ENCODE assay signal across 8 cellular contexts in the genomic region with DNA sequence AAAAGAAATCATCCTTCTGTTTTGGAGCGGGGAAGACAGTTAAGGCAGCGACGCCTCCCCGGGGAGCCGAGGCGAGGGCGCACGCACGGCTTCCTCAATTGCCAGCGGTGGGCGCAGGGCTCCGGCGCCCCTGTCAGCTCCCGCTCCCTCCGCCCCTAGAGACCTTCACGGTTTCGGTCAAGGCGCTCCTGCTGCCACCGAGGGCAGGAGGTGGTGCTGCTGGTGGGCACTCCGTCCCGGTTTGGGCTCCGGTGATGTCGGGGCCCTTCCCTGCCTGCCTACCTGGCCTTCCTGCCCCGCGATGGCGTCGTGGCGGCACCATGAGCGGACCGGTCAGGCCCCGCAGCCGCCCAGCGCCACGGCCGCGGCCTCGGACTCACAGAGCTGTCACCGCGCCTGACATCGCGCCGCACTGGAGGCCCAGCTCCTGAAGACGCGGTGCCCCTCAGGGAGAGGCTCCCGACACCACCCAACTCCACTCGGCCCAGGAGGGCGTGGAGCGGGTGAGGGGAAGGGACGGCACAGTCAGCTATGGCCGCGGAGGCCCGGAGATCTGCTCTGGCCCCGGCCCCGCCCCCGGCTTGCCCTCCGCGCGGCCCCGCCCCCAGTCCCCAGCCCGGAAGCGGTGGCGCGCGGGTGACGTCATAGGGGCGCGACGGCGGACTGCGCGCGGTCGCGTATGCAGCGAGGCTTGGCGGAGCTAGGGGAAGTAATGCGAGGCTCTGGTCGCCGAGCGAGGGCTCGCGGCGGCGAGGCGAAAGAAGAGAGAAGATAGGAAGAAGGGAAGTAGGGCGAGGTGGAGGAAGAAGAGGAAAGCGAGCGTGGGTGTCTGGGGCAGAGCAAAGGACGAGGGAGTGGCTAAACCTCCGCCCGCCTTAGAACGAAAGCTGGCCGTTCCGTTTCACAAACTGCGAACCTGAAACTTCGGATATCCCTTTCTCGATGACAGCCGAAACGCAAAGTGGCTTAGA.
DNase-seq lines count a peak whose midpoint lies in the region; ATAC-seq and TF ChIP-seq lines count a peak whose summit lies in the region.

A gene with protein sequence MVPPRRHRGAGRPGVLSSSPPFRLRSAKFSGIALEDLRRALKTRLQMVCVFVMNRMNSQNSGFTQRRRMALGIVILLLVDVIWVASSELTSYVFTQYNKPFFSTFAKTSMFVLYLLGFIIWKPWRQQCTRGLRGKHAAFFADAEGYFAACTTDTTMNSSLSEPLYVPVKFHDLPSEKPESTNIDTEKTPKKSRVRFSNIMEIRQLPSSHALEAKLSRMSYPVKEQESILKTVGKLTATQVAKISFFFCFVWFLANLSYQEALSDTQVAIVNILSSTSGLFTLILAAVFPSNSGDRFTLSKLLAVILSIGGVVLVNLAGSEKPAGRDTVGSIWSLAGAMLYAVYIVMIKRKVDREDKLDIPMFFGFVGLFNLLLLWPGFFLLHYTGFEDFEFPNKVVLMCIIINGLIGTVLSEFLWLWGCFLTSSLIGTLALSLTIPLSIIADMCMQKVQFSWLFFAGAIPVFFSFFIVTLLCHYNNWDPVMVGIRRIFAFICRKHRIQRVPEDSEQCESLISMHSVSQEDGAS (minus strand): TSS at position 555 of the 971 bp plus-strand sequence. CDS start 233 bp downstream, at position 322.

- peaks cover 5% of the 10 kb centered on the region; the same call in 1 of the 2 replicates for H3K4me1 ChIP-seq in iPS-20b (ENCODE audit: insufficient read depth, low read length)

- ATAC-seq in GM18907 (IDR thresholded peaks at IDR 0.05; ENCODE audit: unreplicated experiment), result peak; percentile 93
- ATAC-seq in HG03139 (IDR thresholded peaks at IDR 0.05; ENCODE audit: unreplicated experiment), result peak; percentile 87

- H3K9ac ChIP-seq in iPS-20b (ENCODE audit: low read depth, low read length), result peak within 1 kb of the TSS; percentile 88

- in situ Hi-C loops in T47D (cut with HindIII; ENCODE audit: low pct_unique_long_range_greater_than_20kb, low sequenced_read_pairs), result no loop called here

- POLR2A ChIA-PET in AG04449 (lab: Yijun Ruan, JAX), result interaction anchor here (0.6 to 2.3 kb wide), 13 partner anchors 55 to 209 kb away, joined by 3 to 40 read pairs (median 5); a partner anchor contains a TSS

- 0 out of 2 replicates have a peak, but pooled peaks cover 4% of the 10 kb centered on the region for H3K36me3 ChIP-seq in iPS-20b (ENCODE audit: insufficient read depth, low read depth, low read length)

- no peaks in the 10 kb centered on the region for H3K27me3 ChIP-seq in iPS-20b (ENCODE audit: insufficient read depth, low read length)

- H3K27ac ChIP-seq in VCaP, result peak within 1 kb of the TSS; percentile 92
- H3K27ac ChIP-seq in iPS-20b (ENCODE audit: low read length), result no peak within 1 kb of the TSS
- H3K27ac ChIP-seq in skin epidermis, result peak within 1 kb of the TSS; percentile 89 to 97 (median 95)

- DNase-seq in AG04449 (ENCODE audit: low read depth, low spot score) (peak; percentile 28), NCI-H2196 treated with DMSO at 0.1 percent for 48 hours (lab: John Stamatoyannopoulos, UW; ENCODE audit: unreplicated experiment) (peak; percentile 87), T47D (ENCODE audit: low read depth in 1 of 2, low spot score in 1 of 2) (peak; percentile 42 to 89)

- H3K4me3 ChIP-seq in AG04449 (ENCODE audit: low read depth, low read length) (peak within 1 kb of the TSS; percentile 97), iPS-20b (ENCODE audit: low read length) (peak within 1 kb of the TSS; percentile 85), skin epidermis (peak within 1 kb of the TSS; percentile 69 to 100 (median 93))

- TF ChIP-seq CTCF in AG04449 (IDR thresholded peaks at IDR 0.05; ENCODE audit: insufficient read depth, low read length, missing control alignments), result peak; percentile 3
- TF ChIP-seq CTCF in VCaP (conservative IDR thresholded peaks at IDR 0.05), result no peak

- no peaks in the 10 kb centered on the region for H3K9me3 ChIP-seq in iPS-20b (ENCODE audit: insufficient read depth, low read depth, low read length)

- CTCF ChIA-PET in AG04449 (lab: Yijun Ruan, JAX), result interaction anchor here (0.6 to 1.8 kb wide), 6 partner anchors 10 to 141 kb away, joined by 3 to 6 read pairs (median 3); no protein-coding TSS in a partner anchor

Comparison
In these comparisons a context has a peak if more than half of its experiments do, and no peak if none do; other contexts are left out.
1. DNase-seq: peak in every context shown above with its lines; median percentile 87 in NCI-H2196 treated with DMSO at 0.1 percent for 48 hours; 66 in T47D; 28 in AG04449.